18 cellular contexts compared by ENCODE assay signal in the genomic region with DNA sequence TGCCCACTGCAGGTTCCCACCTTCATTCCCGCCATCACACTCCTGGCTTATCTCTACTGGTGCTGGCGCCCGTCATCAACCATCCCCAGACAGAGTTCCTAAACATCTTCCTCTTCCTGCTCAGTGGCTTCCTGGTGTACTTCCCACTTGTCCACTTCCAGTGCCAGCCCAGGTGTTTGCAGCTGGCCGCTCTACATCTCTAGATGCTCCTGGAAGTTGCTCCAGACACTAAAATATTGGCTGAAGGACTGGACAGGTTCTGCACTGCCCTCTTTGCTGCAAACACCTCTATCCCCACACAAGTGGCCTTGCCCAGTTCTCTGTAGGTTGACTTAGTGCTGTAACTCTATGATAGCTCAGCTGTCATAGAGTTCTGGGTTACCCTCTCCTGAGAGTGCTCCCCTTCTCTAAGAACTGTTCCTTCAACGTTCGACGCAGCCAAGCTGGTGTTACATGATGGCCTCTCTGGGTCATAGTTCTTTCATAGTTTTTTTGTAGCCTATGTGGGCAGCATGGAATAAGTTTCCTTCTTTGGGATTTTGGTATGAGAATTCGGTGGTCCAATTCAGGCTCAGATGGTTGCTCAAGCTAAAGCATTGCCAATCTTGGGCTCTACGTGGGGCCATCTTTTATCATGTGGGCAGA.
"Had no signal": no experiment of that assay in that cellular context is flagged by ENCODE, and none has a peak within 500 bp of the region (broad histone marks: within the 10 kb centered on the region; RNA-seq: fewer than 3 reads in every experiment).

No MANE protein-coding gene starts in this region.

- H3K36me3 ChIP-seq: colonic mucosa, esophagus muscularis mucosa, left ventricle myocardium inferior, upper lobe of right lung had no signal

- H3K4me1 ChIP-seq: colonic mucosa, left ventricle myocardium inferior, upper lobe of right lung had no signal

- H3K27me3 ChIP-seq: colonic mucosa, dorsolateral prefrontal cortex, esophagus muscularis mucosa, upper lobe of right lung had no signal

- H3K9me3 Mint-ChIP-seq: activated naive CD8-positive, alpha-beta T cell treated with anti-CD3 and anti-CD28 coated beads for 36 hours; activated T-cell treated with anti-CD3 and anti-CD28 coated beads, Interleukin-2, amount 50 U/mL, for 24 hours; activated T-helper 17 cell treated with anti-CD3 and anti-CD28 coated beads, Interleukin-2, amount 50 U/mL, for 72 hours; effector memory CD8-positive, alpha-beta T cell; mesothelial cell of epicardium; nephron; WTC11 had no signal

- H3K4me3 ChIP-seq: colonic mucosa, dorsolateral prefrontal cortex, esophagus muscularis mucosa, left ventricle myocardium inferior, upper lobe of right lung had no signal

- H3K9me3 ChIP-seq: colonic mucosa, esophagus muscularis mucosa, left ventricle myocardium inferior, upper lobe of right lung had no signal

- ATAC-seq: effector memory CD8-positive, alpha-beta T cell had no signal

- H3K4me1 Mint-ChIP-seq: activated naive CD8-positive, alpha-beta T cell treated with anti-CD3 and anti-CD28 coated beads for 36 hours; activated T-helper 17 cell treated with anti-CD3 and anti-CD28 coated beads, Interleukin-2, amount 50 U/mL, for 72 hours; mesothelial cell of epicardium; nephron; WTC11 had no signal

- H3K27ac Mint-ChIP-seq: activated naive CD8-positive, alpha-beta T cell treated with anti-CD3 and anti-CD28 coated beads for 36 hours; activated T-cell treated with anti-CD3 and anti-CD28 coated beads, Interleukin-2, amount 50 U/mL, for 24 hours; effector memory CD8-positive, alpha-beta T cell; mesothelial cell of epicardium; nephron; WTC11 had no signal

- H3K36me3 Mint-ChIP-seq: activated naive CD8-positive, alpha-beta T cell treated with anti-CD3 and anti-CD28 coated beads for 36 hours; mesothelial cell of epicardium; WTC11 had no signal

- H3K27ac ChIP-seq: colonic mucosa, esophagus muscularis mucosa, left ventricle myocardium inferior, upper lobe of right lung had no signal

- H3K4me3 Mint-ChIP-seq: activated naive CD8-positive, alpha-beta T cell treated with anti-CD3 and anti-CD28 coated beads for 36 hours; activated T-cell treated with anti-CD3 and anti-CD28 coated beads, Interleukin-2, amount 50 U/mL, for 24 hours; activated T-helper 17 cell treated with anti-CD3 and anti-CD28 coated beads, Interleukin-2, amount 50 U/mL, for 72 hours; effector memory CD8-positive, alpha-beta T cell; mesothelial cell of epicardium; nephron; WTC11 had no signal

- H3K27me3 Mint-ChIP-seq: activated T-cell treated with anti-CD3 and anti-CD28 coated beads, Interleukin-2, amount 50 U/mL, for 24 hours had no signal

- DNase-seq: activated naive CD4-positive, alpha-beta T cell treated with Interleukin-2 at 50 U/mL for 16 hours; activated T-cell treated with anti-CD3 and anti-CD28 coated beads, Interleukin-2, amount 50 U/mL, for 24 hours; central memory CD4-positive, alpha-beta T cell; effector memory CD8-positive, alpha-beta T cell; hippocampal formation; left ventricle myocardium inferior; stimulated activated CD4-positive, alpha-beta T cell treated with anti-CD3 and anti-CD28 coated beads, Interleukin-4, amount 100 ng/mL, for 1 hour; stimulated activated naive CD4-positive, alpha-beta T cell treated with Interleukin-2 at 50 U/mL for 16 hours; T-helper 1 cell had no signal
